ENCODE assay signal across 28 cellular contexts in genomic region chr9:136397643-136398042, GRCh38.
"Had no signal": no experiment of that assay in that cellular context is flagged by ENCODE, and none has a peak within 500 bp of the region (broad histone marks: within the 10 kb centered on the region; RNA-seq: fewer than 3 reads in every experiment).

No MANE protein-coding gene starts in this region.

- H3K27me3 ChIP-seq: left lung, pancreas, sigmoid colon, spleen, suprapubic skin, tibial artery, upper lobe of right lung had no signal

- H3K4me3 ChIP-seq: left lung, lower lobe of right lung, pancreas, prostate gland, sigmoid colon, spleen, suprapubic skin, thoracic aorta, tibial artery, upper lobe of right lung had no signal

- H3K9me3 Mint-ChIP-seq: immature natural killer cell; naive thymus-derived CD8-positive, alpha-beta T cell; nephron; neural crest cell; stimulated activated naive CD8-positive, alpha-beta T cell treated with anti-CD3 and anti-CD28 coated beads, Interleukin-15, Interleukin-2, amounts not matched to agents 100 ng/mL and 50 ng/mL, for 24 hours had no signal

- DNase-seq: hypothalamus; immature natural killer cell; kidney; left lung; lower lobe of right lung; mammary epithelial cell; mesenchymal stem cell; naive thymus-derived CD8-positive, alpha-beta T cell; nucleus accumbens; posterior cingulate gyrus; retina; sigmoid colon; small intestine; spleen; stimulated activated CD4-positive, alpha-beta T cell treated with anti-CD3 and anti-CD28 coated beads, Interleukin-4, amount 100 ng/mL, for 24 hours; stimulated activated naive CD4-positive, alpha-beta T cell; tibial artery; trophoblast cell; upper lobe of right lung had no signal

- H3K27ac Mint-ChIP-seq: nephron had no signal

- ATAC-seq: left colon; left lung; lower lobe of right lung; naive thymus-derived CD8-positive, alpha-beta T cell; pancreas; right cardiac atrium; upper lobe of right lung had no signal

- H3K27ac ChIP-seq: left lung, lower lobe of right lung, pancreas, prostate gland, sigmoid colon, spleen, suprapubic skin, thoracic aorta, tibial artery, upper lobe of right lung had no signal

- H3K9me3 ChIP-seq: left lung, lower lobe of right lung, pancreas, prostate gland, sigmoid colon, spleen, suprapubic skin, thoracic aorta, tibial artery, upper lobe of right lung had no signal
